In the genomic region with DNA sequence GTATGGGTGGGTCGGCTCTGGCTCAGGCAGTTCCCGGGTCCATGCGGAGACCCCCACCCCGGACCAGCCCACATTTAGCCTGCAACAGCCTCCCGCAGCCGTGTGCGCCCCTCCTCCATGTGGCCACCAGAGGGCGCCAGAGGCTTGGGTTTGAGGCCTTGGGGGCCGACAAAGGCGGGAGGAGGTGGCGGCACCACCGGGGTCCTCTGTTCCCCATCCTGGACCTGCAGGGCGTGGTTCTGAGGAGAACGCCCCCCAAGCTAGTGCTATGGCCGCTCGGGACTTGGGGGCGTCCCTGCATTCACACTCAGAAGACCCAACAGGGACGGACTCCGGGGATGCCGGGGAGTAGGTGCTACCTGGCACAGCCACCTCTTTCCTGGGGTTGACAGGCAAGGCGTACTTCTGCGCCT, we compare ENCODE assay signal across 8 cellular contexts. TPM values are rescaled to one million over a fixed set of nuclear protein-coding genes. Genes with fewer than 3 reads are reported as not detected.
A peak's percentile ranks its signal among the peaks of the same experiment; 100 is the strongest.
DNase-seq lines count a peak whose midpoint lies in the region; ATAC-seq and TF ChIP-seq lines count a peak whose summit lies in the region.

No MANE protein-coding gene starts in this region.

- 16 to 45% methylated on average over 2 to 22 of the region's 22 CpGs for WGBS in body of pancreas, 2 donors

- no peaks in the 10 kb centered on the region for H3K27me3 ChIP-seq in body of pancreas

- peaks cover 4% of the 10 kb centered on the region for H3K4me1 ChIP-seq in body of pancreas

- ATAC-seq in body of pancreas = peak; percentile 55
- no peak for ATAC-seq in GM18517 (IDR thresholded peaks at IDR 0.05; ENCODE audit: unreplicated experiment)

- no peak overlapping the region for H3K4me3 ChIP-seq in body of pancreas

- intact Hi-C loops in body of pancreas (cut with DNase I) = loop anchor here (5.0 kb wide), 1 partner anchor 221 kb away; no protein-coding TSS in a partner anchor

- H3K27ac ChIP-seq in body of pancreas = no peak overlapping the region

- H3K9me3 ChIP-seq in body of pancreas = no peaks in the 10 kb centered on the region

- peak; percentile 79 to 92 (median 86) for TF ChIP-seq CTCF in body of pancreas (IDR thresholded peaks at IDR 0.05)

- TF ChIP-seq POLR2A in body of pancreas (IDR thresholded peaks at IDR 0.05) = no peak

- no peaks in the 10 kb centered on the region for H3K36me3 ChIP-seq in body of pancreas (replicated peaks in 1 of 2; ENCODE audit: insufficient read depth in 1 of 2, low read depth in 2 of 2)

- DNase-seq in Daoy (ENCODE audit: low read depth) (peak; percentile 72), LoVo (ENCODE audit: low spot score) (peak; percentile 9), UCSD-AML1 (lab: John Stamatoyannopoulos, UW; ENCODE audit: unreplicated experiment) (peak; percentile 59), body of pancreas (peak; percentile 44 to 71 (median 69)), kidney tubule cell (ENCODE audit: low spot score) (peak; percentile 39), NCI-H2029 (lab: John Stamatoyannopoulos, UW) (no peak)
- peak; percentile 58 to 79 for DNase-seq in stimulated activated CD4-positive, alpha-beta T cell treated with anti-CD3 and anti-CD28 coated beads, Interleukin-4, amount 100 ng/mL, for 48 hours (ENCODE audit: low read depth in 2 of 2)

RNA-seq across cellular contexts. Expression of a gene that starts 16.5 kb away (rescaled TPM):
- total RNA-seq in Daoy (2014; rRNA removed; shearing (Covaris generic)) = 84.5 and 86.7 TPM in 2 replicates
- total RNA-seq in body of pancreas = 100 to 1,000 TPM in 1 of 2 donors, 10 to 100 TPM in 1; 31.6 to 120 TPM
